In genomic region chr7:12067156-12067831, GRCh38 we compare ENCODE assay signal across 8 cellular contexts.
DNase-seq lines count a peak whose midpoint lies in the region; ATAC-seq and TF ChIP-seq lines count a peak whose summit lies in the region.

No MANE protein-coding gene starts in this region.

- TF ChIP-seq CTCF in heart right ventricle (IDR thresholded peaks at IDR 0.05) = peak; percentile 24 to 66 (median 61)
- no peak for TF ChIP-seq CTCF in lower leg skin (IDR thresholded peaks at IDR 0.05)

- no peak overlapping the region for H3K9ac ChIP-seq in Karpas-422 (ENCODE audit: low read length)

- DNase-seq in DMS53 treated with DMSO at 0.1 percent for 48 hours (lab: John Stamatoyannopoulos, UW; ENCODE audit: unreplicated experiment) = peak; percentile 80
- peak; percentile 84 for DNase-seq in Karpas-422
- peak; percentile 47 to 80 for DNase-seq in SJCRH30
- peak; percentile 55 for DNase-seq in activated naive CD4-positive, alpha-beta T cell treated with Interleukin-2 at 50 U/mL for 16 hours
- DNase-seq in heart right ventricle = peak in 1 of 2 donors; percentile 26
- peak; percentile 12 for DNase-seq in skeletal muscle cell (ENCODE audit: low read depth)
- DNase-seq in lower leg skin (ENCODE audit: low spot score in 2 of 2) = no peak

- 73 to 76% methylated on average over 13 of the region's 13 CpGs for WGBS in heart right ventricle, 2 donors
- 69% methylated on average over 13 of the region's 13 CpGs for WGBS in lower leg skin, 2 donors

- no peak overlapping the region for H3K4me2 ChIP-seq in Karpas-422 (ENCODE audit: low read depth, low read length, poor library complexity, severe bottlenecking)

- H3K27ac ChIP-seq in Karpas-422 (ENCODE audit: low read length) (no peak overlapping the region), SJCRH30 (no peak overlapping the region), heart right ventricle (no peak overlapping the region)

- H3K9me2 ChIP-seq in Karpas-422 (replicated peaks; ENCODE audit: insufficient read depth, low read length) = no peaks in the 10 kb centered on the region

- no peak overlapping the region for H2AFZ ChIP-seq in Karpas-422 (ENCODE audit: low read length)

- no peak overlapping the region for H3K4me3 ChIP-seq in Karpas-422 (ENCODE audit: low read length)
- H3K4me3 ChIP-seq in SJCRH30 = no peak overlapping the region
- no peak overlapping the region for H3K4me3 ChIP-seq in heart right ventricle
- H3K4me3 ChIP-seq in skeletal muscle cell (ENCODE audit: low read depth, low read length) = no peak overlapping the region
- no peak overlapping the region for H3K4me3 ChIP-seq in lower leg skin (ENCODE audit: low read depth, poor library complexity, severe bottlenecking)

- intact Hi-C loops in heart right ventricle (cut with DNase I) = loop anchor here (2.0 to 10.0 kb wide), 8 partner anchors 254 to 642 kb away; no protein-coding TSS in a partner anchor
- intact Hi-C loops in lower leg skin (cut with DNase I; ENCODE audit: low total_unique reads) = loop anchor here (10.0 kb wide), 1 partner anchor 258 kb away; no protein-coding TSS in a partner anchor

- H3K36me3 ChIP-seq in Karpas-422 (ENCODE audit: insufficient read depth, low read length) = no peaks in the 10 kb centered on the region
- no peaks in the 10 kb centered on the region for H3K36me3 ChIP-seq in SJCRH30
- no peaks in the 10 kb centered on the region for H3K36me3 ChIP-seq in heart right ventricle

- peak; percentile 71 for ATAC-seq in GM21526 (IDR thresholded peaks at IDR 0.05; ENCODE audit: low FRiP score, unreplicated experiment)
- peak in 4 of 8 donors; percentile 33 to 73 (median 62) for ATAC-seq in heart right ventricle

- no peaks in the 10 kb centered on the region for H4K20me1 ChIP-seq in Karpas-422 (ENCODE audit: insufficient read depth, low read depth, low read length)

- no peaks in the 10 kb centered on the region for H3K79me2 ChIP-seq in Karpas-422 (ENCODE audit: low read length)

- TF ChIP-seq POLR2A in lower leg skin (IDR thresholded peaks at IDR 0.05) = no peak

- H3K4me1 ChIP-seq in Karpas-422 (ENCODE audit: low read length) (no peaks in the 10 kb centered on the region), SJCRH30 (no peaks in the 10 kb centered on the region), heart right ventricle (no peaks in the 10 kb centered on the region)

- H3K27me3 ChIP-seq in Karpas-422 (ENCODE audit: low read length) = no peaks in the 10 kb centered on the region
- no peaks in the 10 kb centered on the region for H3K27me3 ChIP-seq in SJCRH30
- H3K27me3 ChIP-seq in heart right ventricle = no peaks in the 10 kb centered on the region

- H3K9me3 ChIP-seq in Karpas-422 (ENCODE audit: low read length) (no peaks in the 10 kb centered on the region), SJCRH30 (replicated peaks) (no peaks in the 10 kb centered on the region), heart right ventricle (no peaks in the 10 kb centered on the region)

Comparison
In these comparisons a context has a peak if more than half of its experiments do, and no peak if none do; other contexts are left out.
1. DNase-seq: peak in DMS53 treated with DMSO at 0.1 percent for 48 hours (single experiment), Karpas-422 (single experiment), SJCRH30 (2 of 2), activated naive CD4-positive, alpha-beta T cell treated with Interleukin-2 at 50 U/mL for 16 hours (single experiment) and skeletal muscle cell (single experiment); none in lower leg skin (0 of 2).
2. CTCF ChIP-seq: peak in heart right ventricle (9 of 9); none in lower leg skin (0 of 3).